Comparison of ENCODE assay signal across 1 cellular context in the genomic region with DNA sequence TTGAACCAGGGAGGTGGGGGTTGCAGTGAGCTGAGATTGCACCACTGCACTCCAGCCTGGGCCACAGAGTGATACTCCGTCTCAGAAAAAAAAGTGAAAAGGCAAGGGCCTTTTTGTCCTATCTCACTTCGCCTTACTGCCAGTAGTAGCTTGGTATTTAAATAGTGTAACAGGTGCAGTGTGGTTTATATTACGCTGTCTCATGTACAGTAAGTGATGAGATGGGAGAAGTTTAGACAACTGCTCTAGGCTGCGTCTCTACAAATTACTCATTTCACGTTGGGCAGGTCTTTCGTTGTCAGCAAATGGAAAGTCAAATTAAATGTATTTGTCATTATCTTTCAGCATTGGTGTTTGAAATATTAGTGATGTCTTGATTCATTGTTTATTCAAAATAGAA.
TF ChIP-seq lines count a peak whose summit lies in the region.

No MANE protein-coding gene starts in this region.

TF ChIP-seq in GM12878, 131 proteins besides CTCF, POLR2A, EP300 and RAD21 (continued from another document):
- TF ChIP-seq, protein P1, sequence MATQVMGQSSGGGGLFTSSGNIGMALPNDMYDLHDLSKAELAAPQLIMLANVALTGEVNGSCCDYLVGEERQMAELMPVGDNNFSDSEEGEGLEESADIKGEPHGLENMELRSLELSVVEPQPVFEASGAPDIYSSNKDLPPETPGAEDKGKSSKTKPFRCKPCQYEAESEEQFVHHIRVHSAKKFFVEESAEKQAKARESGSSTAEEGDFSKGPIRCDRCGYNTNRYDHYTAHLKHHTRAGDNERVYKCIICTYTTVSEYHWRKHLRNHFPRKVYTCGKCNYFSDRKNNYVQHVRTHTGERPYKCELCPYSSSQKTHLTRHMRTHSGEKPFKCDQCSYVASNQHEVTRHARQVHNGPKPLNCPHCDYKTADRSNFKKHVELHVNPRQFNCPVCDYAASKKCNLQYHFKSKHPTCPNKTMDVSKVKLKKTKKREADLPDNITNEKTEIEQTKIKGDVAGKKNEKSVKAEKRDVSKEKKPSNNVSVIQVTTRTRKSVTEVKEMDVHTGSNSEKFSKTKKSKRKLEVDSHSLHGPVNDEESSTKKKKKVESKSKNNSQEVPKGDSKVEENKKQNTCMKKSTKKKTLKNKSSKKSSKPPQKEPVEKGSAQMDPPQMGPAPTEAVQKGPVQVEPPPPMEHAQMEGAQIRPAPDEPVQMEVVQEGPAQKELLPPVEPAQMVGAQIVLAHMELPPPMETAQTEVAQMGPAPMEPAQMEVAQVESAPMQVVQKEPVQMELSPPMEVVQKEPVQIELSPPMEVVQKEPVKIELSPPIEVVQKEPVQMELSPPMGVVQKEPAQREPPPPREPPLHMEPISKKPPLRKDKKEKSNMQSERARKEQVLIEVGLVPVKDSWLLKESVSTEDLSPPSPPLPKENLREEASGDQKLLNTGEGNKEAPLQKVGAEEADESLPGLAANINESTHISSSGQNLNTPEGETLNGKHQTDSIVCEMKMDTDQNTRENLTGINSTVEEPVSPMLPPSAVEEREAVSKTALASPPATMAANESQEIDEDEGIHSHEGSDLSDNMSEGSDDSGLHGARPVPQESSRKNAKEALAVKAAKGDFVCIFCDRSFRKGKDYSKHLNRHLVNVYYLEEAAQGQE (IDR thresholded peaks at IDR 0.05; ENCODE audit: low read depth, low read length) = no peak
- TF ChIP-seq GATAD2B (conservative IDR thresholded peaks at IDR 0.05; ENCODE audit: low read depth) = no peak
- no peak for TF ChIP-seq CEBPB (IDR thresholded peaks at IDR 0.05; ENCODE audit: borderline replicate concordance in 1 of 2, low read depth in 2 of 2, low read length in 2 of 2)
- no peak for TF ChIP-seq RCOR1 (conservative IDR thresholded peaks at IDR 0.05; ENCODE audit: low read depth, low read length)
- TF ChIP-seq RBBP5 (conservative IDR thresholded peaks at IDR 0.05) = no peak
- no peak for TF ChIP-seq CHD4 (IDR thresholded peaks at IDR 0.05)
- TF ChIP-seq SMARCA5 (IDR thresholded peaks at IDR 0.05) = no peak
- TF ChIP-seq SUZ12 (IDR thresholded peaks at IDR 0.05; ENCODE audit: unreplicated experiment) = no peak
- peak; percentile 16; the same call in 1 of the 2 replicates for TF ChIP-seq CREB1 (IDR thresholded peaks at IDR 0.05; ENCODE audit: low read depth)
- TF ChIP-seq BHLHE40 (IDR thresholded peaks at IDR 0.05; ENCODE audit: borderline replicate concordance in 1 of 2, low read depth in 2 of 2, low read length in 1 of 2) = peak in 1 of 2 experiments; percentile 10; a peak in 1 of 4 replicates
- TF ChIP-seq ZBED1 (IDR thresholded peaks at IDR 0.05; ENCODE audit: borderline replicate concordance) = no peak
- peak; percentile 46; the same call in 1 of the 2 replicates for TF ChIP-seq JUNB (IDR thresholded peaks at IDR 0.05)
- TF ChIP-seq, protein P2, sequence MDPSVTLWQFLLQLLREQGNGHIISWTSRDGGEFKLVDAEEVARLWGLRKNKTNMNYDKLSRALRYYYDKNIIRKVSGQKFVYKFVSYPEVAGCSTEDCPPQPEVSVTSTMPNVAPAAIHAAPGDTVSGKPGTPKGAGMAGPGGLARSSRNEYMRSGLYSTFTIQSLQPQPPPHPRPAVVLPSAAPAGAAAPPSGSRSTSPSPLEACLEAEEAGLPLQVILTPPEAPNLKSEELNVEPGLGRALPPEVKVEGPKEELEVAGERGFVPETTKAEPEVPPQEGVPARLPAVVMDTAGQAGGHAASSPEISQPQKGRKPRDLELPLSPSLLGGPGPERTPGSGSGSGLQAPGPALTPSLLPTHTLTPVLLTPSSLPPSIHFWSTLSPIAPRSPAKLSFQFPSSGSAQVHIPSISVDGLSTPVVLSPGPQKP (IDR thresholded peaks at IDR 0.05; ENCODE audit: low read depth, low read length) = no peak
- no peak for TF ChIP-seq ZZZ3 (IDR thresholded peaks at IDR 0.05; ENCODE audit: control insufficient read depth, insufficient read length, low read depth)
TF ChIP-seq in GM12878: peak in this region for 10.
